ENCODE assay signal across 1 cellular context in genomic region chr19:1027953-1028902, GRCh38.
TF ChIP-seq lines count a peak whose summit lies in the region.

No MANE protein-coding gene starts in this region.

TF ChIP-seq in HepG2, 621 proteins besides CTCF, POLR2A, EP300 and RAD21 (continues in another document):
- TF ChIP-seq, protein P1, sequence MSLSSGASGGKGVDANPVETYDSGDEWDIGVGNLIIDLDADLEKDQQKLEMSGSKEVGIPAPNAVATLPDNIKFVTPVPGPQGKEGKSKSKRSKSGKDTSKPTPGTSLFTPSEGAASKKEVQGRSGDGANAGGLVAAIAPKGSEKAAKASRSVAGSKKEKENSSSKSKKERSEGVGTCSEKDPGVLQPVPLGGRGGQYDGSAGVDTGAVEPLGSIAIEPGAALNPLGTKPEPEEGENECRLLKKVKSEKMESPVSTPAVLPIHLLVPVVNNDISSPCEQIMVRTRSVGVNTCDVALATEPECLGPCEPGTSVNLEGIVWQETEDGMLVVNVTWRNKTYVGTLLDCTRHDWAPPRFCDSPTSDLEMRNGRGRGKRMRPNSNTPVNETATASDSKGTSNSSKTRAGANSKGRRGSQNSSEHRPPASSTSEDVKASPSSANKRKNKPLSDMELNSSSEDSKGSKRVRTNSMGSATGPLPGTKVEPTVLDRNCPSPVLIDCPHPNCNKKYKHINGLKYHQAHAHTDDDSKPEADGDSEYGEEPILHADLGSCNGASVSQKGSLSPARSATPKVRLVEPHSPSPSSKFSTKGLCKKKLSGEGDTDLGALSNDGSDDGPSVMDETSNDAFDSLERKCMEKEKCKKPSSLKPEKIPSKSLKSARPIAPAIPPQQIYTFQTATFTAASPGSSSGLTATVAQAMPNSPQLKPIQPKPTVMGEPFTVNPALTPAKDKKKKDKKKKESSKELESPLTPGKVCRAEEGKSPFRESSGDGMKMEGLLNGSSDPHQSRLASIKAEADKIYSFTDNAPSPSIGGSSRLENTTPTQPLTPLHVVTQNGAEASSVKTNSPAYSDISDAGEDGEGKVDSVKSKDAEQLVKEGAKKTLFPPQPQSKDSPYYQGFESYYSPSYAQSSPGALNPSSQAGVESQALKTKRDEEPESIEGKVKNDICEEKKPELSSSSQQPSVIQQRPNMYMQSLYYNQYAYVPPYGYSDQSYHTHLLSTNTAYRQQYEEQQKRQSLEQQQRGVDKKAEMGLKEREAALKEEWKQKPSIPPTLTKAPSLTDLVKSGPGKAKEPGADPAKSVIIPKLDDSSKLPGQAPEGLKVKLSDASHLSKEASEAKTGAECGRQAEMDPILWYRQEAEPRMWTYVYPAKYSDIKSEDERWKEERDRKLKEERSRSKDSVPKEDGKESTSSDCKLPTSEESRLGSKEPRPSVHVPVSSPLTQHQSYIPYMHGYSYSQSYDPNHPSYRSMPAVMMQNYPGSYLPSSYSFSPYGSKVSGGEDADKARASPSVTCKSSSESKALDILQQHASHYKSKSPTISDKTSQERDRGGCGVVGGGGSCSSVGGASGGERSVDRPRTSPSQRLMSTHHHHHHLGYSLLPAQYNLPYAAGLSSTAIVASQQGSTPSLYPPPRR (CRISPR knock-in tag; IDR thresholded peaks at IDR 0.05; ENCODE audit: borderline replicate concordance) = no peak
- TF ChIP-seq, protein P2, sequence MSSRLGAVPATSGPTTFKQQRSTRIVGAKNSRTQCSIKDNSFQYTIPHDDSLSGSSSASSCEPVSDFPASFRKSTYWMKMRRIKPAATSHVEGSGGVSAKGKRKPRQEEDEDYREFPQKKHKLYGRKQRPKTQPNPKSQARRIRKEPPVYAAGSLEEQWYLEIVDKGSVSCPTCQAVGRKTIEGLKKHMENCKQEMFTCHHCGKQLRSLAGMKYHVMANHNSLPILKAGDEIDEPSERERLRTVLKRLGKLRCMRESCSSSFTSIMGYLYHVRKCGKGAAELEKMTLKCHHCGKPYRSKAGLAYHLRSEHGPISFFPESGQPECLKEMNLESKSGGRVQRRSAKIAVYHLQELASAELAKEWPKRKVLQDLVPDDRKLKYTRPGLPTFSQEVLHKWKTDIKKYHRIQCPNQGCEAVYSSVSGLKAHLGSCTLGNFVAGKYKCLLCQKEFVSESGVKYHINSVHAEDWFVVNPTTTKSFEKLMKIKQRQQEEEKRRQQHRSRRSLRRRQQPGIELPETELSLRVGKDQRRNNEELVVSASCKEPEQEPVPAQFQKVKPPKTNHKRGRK (CRISPR knock-in tag; IDR thresholded peaks at IDR 0.05) = no peak
- TF ChIP-seq NR2F2 (IDR thresholded peaks at IDR 0.05; ENCODE audit: borderline replicate concordance, low read depth) (no peak; the same call in 1 of the 2 replicates), ZNF552 (CRISPR knock-in tag; IDR thresholded peaks at IDR 0.05; ENCODE audit: borderline replicate concordance) (no peak), NAIF1 (CRISPR knock-in tag; IDR thresholded peaks at IDR 0.05; ENCODE audit: borderline replicate concordance) (no peak), EEA1 (CRISPR knock-in tag; IDR thresholded peaks at IDR 0.05; ENCODE audit: borderline replicate concordance) (no peak), ARNT2 (CRISPR knock-in tag; IDR thresholded peaks at IDR 0.05; ENCODE audit: low read depth) (no peak), ZNF205 (CRISPR knock-in tag; IDR thresholded peaks at IDR 0.05) (no peak), ZNF574 (CRISPR knock-in tag; IDR thresholded peaks at IDR 0.05) (peak; percentile 16; the same call in 1 of the 2 replicates), DNMT3B (CRISPR knock-in tag; conservative IDR thresholded peaks at IDR 0.05) (no peak), HNRNPL (IDR thresholded peaks at IDR 0.05; ENCODE audit: low read depth, low read length) (peak; percentile 76; the same call in 1 of the 2 replicates), MIER3 (CRISPR knock-in tag; IDR thresholded peaks at IDR 0.05; ENCODE audit: borderline replicate concordance) (0 out of 2 replicates have a peak, but pooled peaks have one; percentile 17), NFE2L2 (IDR thresholded peaks at IDR 0.05; ENCODE audit: low read length) (no peak), ZKSCAN8 (CRISPR knock-in tag; IDR thresholded peaks at IDR 0.05; ENCODE audit: borderline replicate concordance) (no peak), TBX3 (IDR thresholded peaks at IDR 0.05; ENCODE audit: borderline replicate concordance) (no peak), CEBPB (IDR thresholded peaks at IDR 0.05; ENCODE audit: borderline replicate concordance, low read depth, low read length) (no peak), KAT2B (IDR thresholded peaks at IDR 0.05; ENCODE audit: borderline replicate concordance, low read depth, low read length) (no peak), ZMYM2 (CRISPR knock-in tag; IDR thresholded peaks at IDR 0.05) (peak; percentile 65; the same call in 1 of the 2 replicates), REST (IDR thresholded peaks at IDR 0.05; ENCODE audit: borderline replicate concordance in 1 of 2, low read depth in 1 of 2, low read length in 2 of 2) (no peak), ZNF263 (CRISPR knock-in tag; IDR thresholded peaks at IDR 0.05) (no peak), ZMAT3 (CRISPR knock-in tag; conservative IDR thresholded peaks at IDR 0.05) (no peak), FOXJ3 (CRISPR knock-in tag; IDR thresholded peaks at IDR 0.05; ENCODE audit: borderline replicate concordance) (no peak), MYC (CRISPR knock-in tag; IDR thresholded peaks at IDR 0.05; ENCODE audit: borderline replicate concordance) (peak; percentile 26; the same call in 1 of the 2 replicates), FLYWCH1 (CRISPR knock-in tag; IDR thresholded peaks at IDR 0.05) (no peak), PLRG1 (conservative IDR thresholded peaks at IDR 0.05) (no peak), ZNF280D (CRISPR knock-in tag; IDR thresholded peaks at IDR 0.05) (no peak), ATM (IDR thresholded peaks at IDR 0.05; ENCODE audit: borderline replicate concordance) (no peak), NPAS2 (CRISPR knock-in tag; IDR thresholded peaks at IDR 0.05; ENCODE audit: borderline replicate concordance) (no peak), IRX3 (CRISPR knock-in tag; IDR thresholded peaks at IDR 0.05; ENCODE audit: borderline replicate concordance, low read depth) (no peak), ZNF496 (CRISPR knock-in tag; IDR thresholded peaks at IDR 0.05; ENCODE audit: insufficient replicate concordance) (no peak), RBM39 (IDR thresholded peaks at IDR 0.05; ENCODE audit: low read depth, low read length, poor library complexity, severe bottlenecking) (no peak), EHMT2 (IDR thresholded peaks at IDR 0.05; ENCODE audit: borderline replicate concordance, low read depth, low read length) (no peak)
- TF ChIP-seq, protein P3, sequence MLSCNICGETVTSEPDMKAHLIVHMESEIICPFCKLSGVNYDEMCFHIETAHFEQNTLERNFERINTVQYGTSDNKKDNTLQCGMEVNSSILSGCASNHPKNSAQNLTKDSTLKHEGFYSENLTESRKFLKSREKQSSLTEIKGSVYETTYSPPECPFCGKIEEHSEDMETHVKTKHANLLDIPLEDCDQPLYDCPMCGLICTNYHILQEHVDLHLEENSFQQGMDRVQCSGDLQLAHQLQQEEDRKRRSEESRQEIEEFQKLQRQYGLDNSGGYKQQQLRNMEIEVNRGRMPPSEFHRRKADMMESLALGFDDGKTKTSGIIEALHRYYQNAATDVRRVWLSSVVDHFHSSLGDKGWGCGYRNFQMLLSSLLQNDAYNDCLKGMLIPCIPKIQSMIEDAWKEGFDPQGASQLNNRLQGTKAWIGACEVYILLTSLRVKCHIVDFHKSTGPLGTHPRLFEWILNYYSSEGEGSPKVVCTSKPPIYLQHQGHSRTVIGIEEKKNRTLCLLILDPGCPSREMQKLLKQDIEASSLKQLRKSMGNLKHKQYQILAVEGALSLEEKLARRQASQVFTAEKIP (CRISPR knock-in tag; IDR thresholded peaks at IDR 0.05; ENCODE audit: borderline replicate concordance) = no peak
- TF ChIP-seq, protein P4, sequence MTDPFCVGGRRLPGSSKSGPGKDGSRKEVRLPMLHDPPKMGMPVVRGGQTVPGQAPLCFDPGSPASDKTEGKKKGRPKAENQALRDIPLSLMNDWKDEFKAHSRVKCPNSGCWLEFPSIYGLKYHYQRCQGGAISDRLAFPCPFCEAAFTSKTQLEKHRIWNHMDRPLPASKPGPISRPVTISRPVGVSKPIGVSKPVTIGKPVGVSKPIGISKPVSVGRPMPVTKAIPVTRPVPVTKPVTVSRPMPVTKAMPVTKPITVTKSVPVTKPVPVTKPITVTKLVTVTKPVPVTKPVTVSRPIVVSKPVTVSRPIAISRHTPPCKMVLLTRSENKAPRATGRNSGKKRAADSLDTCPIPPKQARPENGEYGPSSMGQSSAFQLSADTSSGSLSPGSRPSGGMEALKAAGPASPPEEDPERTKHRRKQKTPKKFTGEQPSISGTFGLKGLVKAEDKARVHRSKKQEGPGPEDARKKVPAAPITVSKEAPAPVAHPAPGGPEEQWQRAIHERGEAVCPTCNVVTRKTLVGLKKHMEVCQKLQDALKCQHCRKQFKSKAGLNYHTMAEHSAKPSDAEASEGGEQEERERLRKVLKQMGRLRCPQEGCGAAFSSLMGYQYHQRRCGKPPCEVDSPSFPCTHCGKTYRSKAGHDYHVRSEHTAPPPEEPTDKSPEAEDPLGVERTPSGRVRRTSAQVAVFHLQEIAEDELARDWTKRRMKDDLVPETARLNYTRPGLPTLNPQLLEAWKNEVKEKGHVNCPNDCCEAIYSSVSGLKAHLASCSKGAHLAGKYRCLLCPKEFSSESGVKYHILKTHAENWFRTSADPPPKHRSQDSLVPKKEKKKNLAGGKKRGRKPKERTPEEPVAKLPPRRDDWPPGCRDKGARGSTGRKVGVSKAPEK (CRISPR knock-in tag; IDR thresholded peaks at IDR 0.05; ENCODE audit: borderline replicate concordance) = no peak
- TF ChIP-seq, protein P5, sequence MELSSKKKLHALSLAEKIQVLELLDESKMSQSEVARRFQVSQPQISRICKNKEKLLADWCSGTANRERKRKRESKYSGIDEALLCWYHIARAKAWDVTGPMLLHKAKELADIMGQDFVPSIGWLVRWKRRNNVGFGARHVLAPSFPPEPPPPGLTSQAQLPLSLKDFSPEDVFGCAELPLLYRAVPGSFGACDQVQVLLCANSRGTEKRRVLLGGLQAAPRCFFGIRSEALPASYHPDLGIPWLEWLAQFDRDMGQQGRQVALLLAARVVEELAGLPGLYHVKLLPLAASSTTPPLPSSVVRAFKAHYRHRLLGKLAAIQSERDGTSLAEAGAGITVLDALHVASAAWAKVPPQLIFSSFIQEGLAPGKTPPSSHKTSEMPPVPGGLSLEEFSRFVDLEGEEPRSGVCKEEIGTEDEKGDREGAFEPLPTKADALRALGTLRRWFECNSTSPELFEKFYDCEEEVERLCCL (CRISPR knock-in tag; IDR thresholded peaks at IDR 0.05; ENCODE audit: borderline replicate concordance) = no peak
